Comparison of ENCODE assay signal across 13 cellular contexts in genomic region chr3:99945328-99945995, GRCh38.
DNase-seq lines count a peak whose midpoint lies in the region; ATAC-seq, FAIRE-seq and TF ChIP-seq lines count a peak whose summit lies in the region.
"Had no signal": no experiment of that assay in that cellular context is flagged by ENCODE, and none has a peak within 500 bp of the region (broad histone marks: within the 10 kb centered on the region; RNA-seq: fewer than 3 reads in every experiment).

No MANE protein-coding gene starts in this region.

- no peak for TF ChIP-seq EP300 in H1 (IDR thresholded peaks at IDR 0.05; ENCODE audit: borderline replicate concordance in 1 of 2, low read depth in 2 of 2, low read length in 2 of 2)

- H3K27me3 ChIP-seq in BJ (ENCODE audit: control insufficient read depth, insufficient read depth, low read length), result no peaks in the 10 kb centered on the region
- H3K27me3 ChIP-seq in H1 (replicated peaks in 1 of 4; ENCODE audit: control insufficient read depth in 3 of 4, extremely low read depth in 1 of 4, insufficient read depth in 3 of 4, low read length in 3 of 4), result no peaks in the 10 kb centered on the region
- no peaks in the 10 kb centered on the region for H3K27me3 ChIP-seq in neuronal stem cell (ENCODE audit: control insufficient read depth in 3 of 3, insufficient read depth in 3 of 3, low read depth in 1 of 3, low read length in 3 of 3)
- H3K27me3 ChIP-seq: adrenal gland, BE2C had no signal

- no peak overlapping the region for H4K5ac ChIP-seq in H1 (ENCODE audit: insufficient read length, low read depth, low read length)

- H3K23me2 ChIP-seq in H1 (ENCODE audit: low read depth, low read length), result no peaks in the 10 kb centered on the region

- no peak overlapping the region; the same call in 1 of the 2 replicates for H2BK5ac ChIP-seq in H1 (ENCODE audit: low read depth, low read length)
- H2BK5ac ChIP-seq in neuronal stem cell (ENCODE audit: low read length), result no peak overlapping the region

- H3K4me1 ChIP-seq in H1 (replicated peaks in 1 of 4; ENCODE audit: control insufficient read depth in 3 of 4, insufficient read depth in 4 of 4, low read length in 3 of 4), result peaks cover 0 to 9% (median 2%) of the 10 kb centered on the region in 4 experiments; a peak in 5 of 7 replicates
- H3K4me1 ChIP-seq in neuronal stem cell (ENCODE audit: control insufficient read depth in 2 of 2, insufficient read depth in 1 of 2, low read depth in 1 of 2, low read length in 2 of 2), result peaks cover 4 to 14% of the 10 kb centered on the region in 2 donors
- H3K4me1 ChIP-seq: BE2C had no signal

- no peak for FAIRE-seq in H1 (lab: Jason Lieb, UNC)

- H2BK120ac ChIP-seq in H1 (replicated peaks; ENCODE audit: low read depth, low read length), result no peak overlapping the region
- no peak overlapping the region for H2BK120ac ChIP-seq in neuronal stem cell (ENCODE audit: low read depth, low read length)

- TF ChIP-seq POLR2A in H1 (IDR thresholded peaks at IDR 0.05; ENCODE audit: control extremely low read depth in 1 of 2, low read depth in 2 of 2, low read length in 2 of 2), result no peak

- no peaks in the 10 kb centered on the region for H3K4me1 Mint-ChIP-seq in activated CD4-positive, alpha-beta T cell treated with anti-CD3 and anti-CD28 coated beads for 36 hours

- no peaks in the 10 kb centered on the region for H4K20me1 ChIP-seq in H1 (replicated peaks in 1 of 2; ENCODE audit: control insufficient read depth in 1 of 2, insufficient read depth in 2 of 2, low read length in 2 of 2)

- H4K8ac ChIP-seq in H1 (ENCODE audit: extremely low read depth, insufficient read depth, low read length) (no peak overlapping the region), neuronal stem cell (ENCODE audit: low read depth, low read length) (no peak overlapping the region)

- H3K9ac ChIP-seq in H1 (replicated peaks in 1 of 4; ENCODE audit: extremely low read depth in 1 of 4, low read depth in 3 of 4, low read length in 3 of 4) (no peak overlapping the region), neuronal stem cell (ENCODE audit: low read depth, low read length, poor library complexity) (no peak overlapping the region)

- H3K9me3 ChIP-seq in H1 (ENCODE audit: insufficient read depth in 2 of 2, low read depth in 1 of 2, low read length in 1 of 2) (no peaks in the 10 kb centered on the region), neuronal stem cell (replicated peaks in 1 of 2; ENCODE audit: control insufficient read depth in 2 of 2, insufficient read depth in 1 of 2, low read depth in 1 of 2, low read length in 2 of 2) (no peaks in the 10 kb centered on the region)
- H3K9me3 ChIP-seq: adrenal gland, BE2C had no signal

- no peaks in the 10 kb centered on the region for H3K27me3 Mint-ChIP-seq in activated CD4-positive, alpha-beta T cell treated with anti-CD3 and anti-CD28 coated beads for 36 hours

- no peak overlapping the region for H3K56ac ChIP-seq in H1 (replicated peaks; ENCODE audit: insufficient read length, low read depth, low read length)

- TF ChIP-seq RAD21 in H1 (IDR thresholded peaks at IDR 0.05 in 1 of 2, conservative IDR thresholded peaks at IDR 0.05 in 1 of 2; ENCODE audit: low read depth in 2 of 2, low read length in 2 of 2), result no peak

- H3K36me3 ChIP-seq in BJ (ENCODE audit: control insufficient read depth, insufficient read depth, low read length) (no peaks in the 10 kb centered on the region), H1 (ENCODE audit: control insufficient read depth in 2 of 4, insufficient read depth in 4 of 4, low read length in 3 of 4) (no peaks in the 10 kb centered on the region), neuronal stem cell (replicated peaks in 1 of 2; ENCODE audit: control insufficient read depth in 2 of 2, insufficient read depth in 2 of 2, low read length in 2 of 2) (no peaks in the 10 kb centered on the region)
- H3K36me3 ChIP-seq: adrenal gland, BE2C had no signal

- H3K4me3 Mint-ChIP-seq in activated CD4-positive, alpha-beta T cell treated with anti-CD3 and anti-CD28 coated beads for 36 hours, result no peak overlapping the region

- ATAC-seq in activated CD4-positive, alpha-beta T cell treated with anti-CD3 and anti-CD28 coated beads for 36 hours, result no peak

- H2AFZ ChIP-seq in H1 (ENCODE audit: low read length) (no peak overlapping the region), neuronal stem cell (ENCODE audit: low read length) (peak overlapping the region; percentile 14)

- DNase-seq in BJ (ENCODE audit: low read depth) (peak; percentile 37), NCI-H128 (lab: John Stamatoyannopoulos, UW; ENCODE audit: unreplicated experiment) (peak; percentile 39), H1 (ENCODE audit: low read depth in 1 of 2, low spot score in 2 of 2) (no peak), neuronal stem cell (ENCODE audit: low spot score) (no peak), activated gamma-delta T cell treated with Interleukin-2 at 50 U/mL for 16 hours (no peak), KBM-7 (no peak), NK-92 (lab: John Stamatoyannopoulos, UW; ENCODE audit: unreplicated experiment) (no peak)
- DNase-seq in activated CD4-positive, alpha-beta T cell treated with anti-CD3 and anti-CD28 coated beads for 36 hours, result no peak
- DNase-seq: activated CD4-positive, alpha-beta T cell treated with anti-CD3 and anti-CD28 coated beads, Interleukin-2, amount 50 U/mL, for 1 hour; adrenal gland; BE2C; stimulated activated CD4-positive, alpha-beta T cell treated with anti-CD3 and anti-CD28 coated beads, Interleukin-12 subunit alpha, Interleukin-12 subunit beta, amount 100 ng/mL, for 4 hours; stimulated activated naive CD4-positive, alpha-beta T cell had no signal

- H2BK15ac ChIP-seq in H1 (ENCODE audit: low read length), result no peak overlapping the region
- H2BK15ac ChIP-seq in neuronal stem cell (ENCODE audit: low read length), result no peak overlapping the region

- H4K91ac ChIP-seq in H1 (replicated peaks; ENCODE audit: insufficient read length, low read length) (no peak overlapping the region), neuronal stem cell (ENCODE audit: low read depth, low read length, poor library complexity) (no peak overlapping the region)

- H3K4me2 ChIP-seq in H1 (ENCODE audit: insufficient read depth in 1 of 2, low read depth in 2 of 2, low read length in 2 of 2), result 0 out of 4 replicates have a peak overlapping the region, but pooled peaks of 1 of the 2 experiments have one; percentile 7
- no peak overlapping the region for H3K4me2 ChIP-seq in neuronal stem cell (ENCODE audit: insufficient read depth, low read length, poor library complexity, severe bottlenecking)

- H3K18ac ChIP-seq in H1 (ENCODE audit: extremely low read depth, low read length) (peak overlapping the region; percentile 20; the same call in 1 of the 2 replicates), neuronal stem cell (ENCODE audit: low read length) (no peak overlapping the region)

- CTCF ChIA-PET in BJ (lab: Yijun Ruan, JAX) (no interaction called here), H1 (lab: Charles Lee; ENCODE audit: partially characterized antibody) (interaction anchor here (0.6 to 1.5 kb wide), 4 partner anchors 25 to 735 kb away, joined by 3 to 4 read pairs (median 3); no protein-coding TSS in a partner anchor)
- CTCF ChIA-PET in activated CD4-positive, alpha-beta T cell treated with anti-CD3 and anti-CD28 coated beads for 36 hours (lab: Charles Lee), result interaction anchor here (0.7 kb wide), 1 partner anchor 20 kb away, joined by 3 read pairs; no protein-coding TSS in a partner anchor

- H3K79me2 ChIP-seq in H1 (ENCODE audit: control insufficient read depth in 1 of 2, insufficient read depth in 2 of 2, low read length in 2 of 2), result no peaks in the 10 kb centered on the region

- no peaks in the 10 kb centered on the region for H3K36me3 Mint-ChIP-seq in activated CD4-positive, alpha-beta T cell treated with anti-CD3 and anti-CD28 coated beads for 36 hours (ENCODE audit: low read depth)

- in situ Hi-C loops in KBM-7 (cut with MboI; ENCODE audit: low pct_unique_long_range_greater_than_20kb, low sequenced_read_pairs), result no loop called here

- H3K4ac ChIP-seq in H1 (replicated peaks; ENCODE audit: insufficient read length, low read depth, low read length) (no peak overlapping the region), neuronal stem cell (ENCODE audit: low read length) (no peak overlapping the region)

- WGBS in H1 (ENCODE audit: extremely low coverage in 1 of 2, insufficient coverage in 1 of 2, insufficient read length in 1 of 2, insufficient replicate concordance in 2 of 2, low coverage in 1 of 2, low lambda C conversion rate in 2 of 2, missing lambda C conversion rate in 1 of 2), 2 experiments, result 81% methylated on average over 5 of the region's 5 CpGs; no CpG with 5 or more reads in 1 of the 2 experiments
- WGBS in neuronal stem cell (ENCODE audit: extremely low coverage in 2 of 2, insufficient read length in 2 of 2, insufficient replicate concordance in 1 of 2), 2 donors, result no CpG with 5 or more reads among the region's 5 CpGs

- no peak overlapping the region for H3K14ac ChIP-seq in H1 (ENCODE audit: insufficient read length)
- H3K14ac ChIP-seq in neuronal stem cell (ENCODE audit: low read length), result no peak overlapping the region

- H2AK5ac ChIP-seq in H1 (ENCODE audit: low read depth, low read length) (no peak overlapping the region), neuronal stem cell (ENCODE audit: low read depth, low read length) (no peak overlapping the region)

- no peaks in the 10 kb centered on the region for H3K9me3 Mint-ChIP-seq in activated CD4-positive, alpha-beta T cell treated with anti-CD3 and anti-CD28 coated beads for 36 hours (ENCODE audit: low read depth)

- H3K27ac ChIP-seq in H1 (ENCODE audit: low read depth, low read length) (no peak overlapping the region), neuronal stem cell (replicated peaks; ENCODE audit: low read length) (no peak overlapping the region)
- H3K27ac ChIP-seq: adrenal gland had no signal

- H3K4me3 ChIP-seq in BJ (ENCODE audit: low read depth, low read length), result no peak overlapping the region
- H3K4me3 ChIP-seq in H1 (ENCODE audit: extremely low read depth in 1 of 4, insufficient read depth in 2 of 4, low read depth in 3 of 4, low read length in 4 of 4), result no peak overlapping the region
- H3K4me3 ChIP-seq in neuronal stem cell (ENCODE audit: low read length in 2 of 2), result no peak overlapping the region
- H3K4me3 ChIP-seq: adrenal gland had no signal

- H3K27ac Mint-ChIP-seq in activated CD4-positive, alpha-beta T cell treated with anti-CD3 and anti-CD28 coated beads for 36 hours, result no peak overlapping the region

- H3K23ac ChIP-seq in H1 (ENCODE audit: insufficient read length) (no peak overlapping the region), neuronal stem cell (ENCODE audit: low read depth, low read length, poor library complexity) (no peak overlapping the region)

- TF ChIP-seq CTCF in BJ (IDR thresholded peaks at IDR 0.05; ENCODE audit: insufficient read depth, low read depth, low read length), result no peak
- TF ChIP-seq CTCF in H1 (IDR thresholded peaks at IDR 0.05; ENCODE audit: control extremely low read depth in 1 of 3, insufficient read depth in 1 of 3, low read depth in 1 of 3, low read length in 3 of 3), result no peak

- intact Hi-C loops in activated CD4-positive, alpha-beta T cell treated with anti-CD3 and anti-CD28 coated beads for 36 hours (cut with DNase I, micrococcal nuclease), result no loop called here

- H2BK12ac ChIP-seq in H1 (ENCODE audit: low read depth, low read length) (no peak overlapping the region), neuronal stem cell (ENCODE audit: low read length) (no peak overlapping the region)

- no peak overlapping the region for H2BK20ac ChIP-seq in H1 (ENCODE audit: low read length)

- H3K79me1 ChIP-seq in H1 (ENCODE audit: low read depth, low read length) (peaks cover 3% of the 10 kb centered on the region; the same call in 1 of the 2 replicates), neuronal stem cell (ENCODE audit: low read depth, low read length) (no peaks in the 10 kb centered on the region)

- POLR2A ChIA-PET in BJ (lab: Charles Lee) (interaction anchor here (0.5 to 0.9 kb wide), 2 partner anchors 20 to 42 kb away, joined by 3 read pairs; no protein-coding TSS in a partner anchor), H1 (lab: Charles Lee; ENCODE audit: partially characterized antibody) (interaction anchor here (1.4 kb wide), 1 partner anchor 10 kb away, joined by 3 read pairs; no protein-coding TSS in a partner anchor)
- POLR2A ChIA-PET in activated CD4-positive, alpha-beta T cell treated with anti-CD3 and anti-CD28 coated beads for 36 hours (lab: Charles Lee), result no interaction called here

Comparison
In these comparisons a context has a peak if more than half of its experiments do, and no peak if none do; other contexts are left out.
1. DNase-seq: peak in BJ (single experiment) and NCI-H128 (single experiment); none in H1 (0 of 2), neuronal stem cell (single experiment), activated gamma-delta T cell treated with Interleukin-2 at 50 U/mL for 16 hours (single experiment), activated CD4-positive, alpha-beta T cell treated with anti-CD3 and anti-CD28 coated beads for 36 hours (single experiment), KBM-7 (single experiment) and NK-92 (single experiment).